8 cellular contexts compared by ENCODE assay signal in the genomic region with DNA sequence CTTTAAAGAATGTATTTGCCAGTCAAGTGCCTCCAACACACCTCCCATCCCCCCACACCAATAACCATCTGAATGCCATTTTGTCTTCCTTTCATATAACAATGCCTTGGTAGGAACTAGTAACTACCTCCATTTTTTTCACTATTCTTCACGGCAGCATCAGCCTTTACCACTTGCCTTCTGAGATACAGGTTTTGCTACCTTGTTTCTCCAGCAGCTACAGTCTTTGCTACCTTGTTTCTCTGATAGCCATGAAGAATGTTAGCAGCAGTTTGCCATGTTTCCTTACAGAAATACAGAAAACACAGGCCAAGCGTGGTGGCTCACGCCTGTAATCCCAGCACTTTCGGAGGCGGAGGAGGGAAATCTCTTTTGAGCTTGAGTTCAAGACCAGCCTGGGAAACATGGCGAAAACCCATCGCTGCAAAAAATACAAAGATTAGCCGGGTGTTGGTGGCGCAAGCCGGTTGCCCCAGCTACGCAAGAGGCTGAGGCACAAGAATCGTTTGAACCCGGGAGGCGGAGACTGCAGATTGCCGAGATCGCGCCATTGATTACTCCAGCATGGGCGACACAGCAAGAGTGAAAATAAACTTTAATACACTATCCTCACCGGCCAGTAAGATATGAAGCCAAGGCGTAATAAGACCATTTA.
A peak's percentile ranks its signal among the peaks of the same experiment; 100 is the strongest.
DNase-seq lines count a peak whose midpoint lies in the region; ATAC-seq and TF ChIP-seq lines count a peak whose summit lies in the region.

No MANE protein-coding gene starts in this region.

- no peaks in the 10 kb centered on the region for H3K9me3 ChIP-seq in SK-N-SH
- H3K9me3 ChIP-seq in colonic mucosa: no peaks in the 10 kb centered on the region
- H3K9me3 ChIP-seq in mucosa of rectum (ENCODE audit: control insufficient read depth in 2 of 2, low read length in 2 of 2): no peaks in the 10 kb centered on the region

- peak overlapping the region; percentile 86 for H3K9ac ChIP-seq in SK-N-SH
- H3K9ac ChIP-seq in colonic mucosa (ENCODE audit: low read depth in 2 of 2, low read length in 2 of 2): peak overlapping the region; percentile 74 to 97
- peak overlapping the region; percentile 77 to 97 for H3K9ac ChIP-seq in mucosa of rectum (ENCODE audit: low read depth in 1 of 2, low read length in 2 of 2)

- intact Hi-C loops in colonic mucosa (cut with DNase I): no loop called here

- H3K27me3 ChIP-seq in SK-N-SH (ENCODE audit: insufficient read depth) (no peaks in the 10 kb centered on the region), colonic mucosa (no peaks in the 10 kb centered on the region), mucosa of rectum (ENCODE audit: control insufficient read depth in 2 of 2, insufficient read depth in 2 of 2, low read length in 2 of 2) (no peaks in the 10 kb centered on the region)

- POLR2A ChIA-PET in SK-N-SH (lab: Yijun Ruan, JAX): interaction anchor here (0.6 to 9.1 kb wide), 38 partner anchors 8 to 1705 kb away, joined by 3 to 247 read pairs (median 6); a partner anchor contains a TSS

- no peaks in the 10 kb centered on the region for H4K20me1 ChIP-seq in SK-N-SH (ENCODE audit: insufficient read depth)

- TF ChIP-seq RAD21 in SK-N-SH (IDR thresholded peaks at IDR 0.05; ENCODE audit: low read length): no peak

- ATAC-seq in HG03280 (IDR thresholded peaks at IDR 0.05; ENCODE audit: unreplicated experiment): peak; percentile 25

- TF ChIP-seq CTCF in SK-N-SH (IDR thresholded peaks at IDR 0.05) (no peak), colonic mucosa (IDR thresholded peaks at IDR 0.05) (no peak)

- H3K27ac ChIP-seq in SK-N-SH (ENCODE audit: low read depth in 2 of 2, low read length in 1 of 2) (peak overlapping the region; percentile 83 to 95), colonic mucosa (peak overlapping the region; percentile 91), mucosa of rectum (ENCODE audit: low read depth in 2 of 2, low read length in 2 of 2) (peak overlapping the region; percentile 97 to 98), urinary bladder (ENCODE audit: low read depth) (no peak overlapping the region)

- no peak for TF ChIP-seq EP300 in SK-N-SH (IDR thresholded peaks at IDR 0.05; ENCODE audit: borderline replicate concordance in 1 of 2, low read depth in 1 of 2, low read length in 1 of 2)

- DNase-seq in activated T-cell treated with anti-CD3 and anti-CD28 coated beads for 48 hours (ENCODE audit: low read depth) (peak; percentile 54), activated T-cell treated with anti-CD3 and anti-CD28 coated beads for 4 hours (no peak), SK-N-SH (no peak), colonic mucosa (peak; percentile 59), germinal center (ENCODE audit: low spot score) (no peak)

- H3K36me3 ChIP-seq in SK-N-SH (replicated peaks in 1 of 2; ENCODE audit: control insufficient read depth in 1 of 2, insufficient read depth in 2 of 2, low read length in 1 of 2): no peaks in the 10 kb centered on the region
- no peaks in the 10 kb centered on the region for H3K36me3 ChIP-seq in colonic mucosa
- no peaks in the 10 kb centered on the region for H3K36me3 ChIP-seq in mucosa of rectum (ENCODE audit: control insufficient read depth in 2 of 2, insufficient read depth in 2 of 2, low read length in 2 of 2)
- no peaks in the 10 kb centered on the region for H3K36me3 ChIP-seq in urinary bladder (ENCODE audit: insufficient read depth)

- peak overlapping the region; percentile 67 for H2AFZ ChIP-seq in SK-N-SH (ENCODE audit: low read depth)

- no peaks in the 10 kb centered on the region for H3K9me2 ChIP-seq in SK-N-SH

- H3K4me3 ChIP-seq in SK-N-SH (ENCODE audit: low read depth in 2 of 2, low read length in 1 of 2) (peak overlapping the region; percentile 68 to 91), colonic mucosa (peak overlapping the region; percentile 53), mucosa of rectum (ENCODE audit: low read length in 2 of 2) (peak overlapping the region; percentile 74 to 97), urinary bladder (ENCODE audit: low read depth, low read length) (peak overlapping the region; percentile 43)

- peaks cover 47% of the 10 kb centered on the region for H3F3A ChIP-seq in SK-N-SH (replicated peaks; ENCODE audit: insufficient read depth)

- 8% methylated on average over 10 of the region's 20 CpGs for WGBS in SK-N-SH (ENCODE audit: low lambda C conversion rate)
- WGBS in urinary bladder: 9% methylated on average over 20 of the region's 20 CpGs

- H3K4me1 ChIP-seq in SK-N-SH (ENCODE audit: control insufficient read depth in 1 of 2, insufficient read depth in 2 of 2, low read depth in 1 of 2, low read length in 1 of 2) (peaks cover 4% of the 10 kb centered on the region in 2 experiments; a peak in 2 of 4 replicates), colonic mucosa (no peaks in the 10 kb centered on the region), mucosa of rectum (ENCODE audit: control insufficient read depth in 2 of 2, insufficient read depth in 2 of 2, low read length in 2 of 2) (peaks cover 12 to 14% of the 10 kb centered on the region in 2 donors), urinary bladder (ENCODE audit: insufficient read depth) (no peaks in the 10 kb centered on the region)

- peak overlapping the region; percentile 100 for H3K4me2 ChIP-seq in SK-N-SH

- CTCF ChIA-PET in SK-N-SH (lab: Yijun Ruan, JAX): interaction anchor here (1.2 to 2.4 kb wide), 4 partner anchors 11 to 30 kb away, joined by 4 to 11 read pairs (median 6); a partner anchor contains a TSS

- H3K79me2 ChIP-seq in SK-N-SH (ENCODE audit: insufficient read depth): no peaks in the 10 kb centered on the region

TF ChIP-seq in SK-N-SH, 30 proteins besides CTCF, POLR2A, EP300 and RAD21:
- no peak for TF ChIP-seq MEF2A (IDR thresholded peaks at IDR 0.05; ENCODE audit: borderline replicate concordance, low read depth)
- no peak; the same call in 1 of the 2 replicates for TF ChIP-seq YY1 (IDR thresholded peaks at IDR 0.05; ENCODE audit: low read depth)
- TF ChIP-seq RXRA (IDR thresholded peaks at IDR 0.05; ENCODE audit: borderline replicate concordance, low read depth): no peak
- no peak for TF ChIP-seq EZH2phosphoT487 (IDR thresholded peaks at IDR 0.05; ENCODE audit: borderline replicate concordance, low read depth)
- TF ChIP-seq, protein P1, sequence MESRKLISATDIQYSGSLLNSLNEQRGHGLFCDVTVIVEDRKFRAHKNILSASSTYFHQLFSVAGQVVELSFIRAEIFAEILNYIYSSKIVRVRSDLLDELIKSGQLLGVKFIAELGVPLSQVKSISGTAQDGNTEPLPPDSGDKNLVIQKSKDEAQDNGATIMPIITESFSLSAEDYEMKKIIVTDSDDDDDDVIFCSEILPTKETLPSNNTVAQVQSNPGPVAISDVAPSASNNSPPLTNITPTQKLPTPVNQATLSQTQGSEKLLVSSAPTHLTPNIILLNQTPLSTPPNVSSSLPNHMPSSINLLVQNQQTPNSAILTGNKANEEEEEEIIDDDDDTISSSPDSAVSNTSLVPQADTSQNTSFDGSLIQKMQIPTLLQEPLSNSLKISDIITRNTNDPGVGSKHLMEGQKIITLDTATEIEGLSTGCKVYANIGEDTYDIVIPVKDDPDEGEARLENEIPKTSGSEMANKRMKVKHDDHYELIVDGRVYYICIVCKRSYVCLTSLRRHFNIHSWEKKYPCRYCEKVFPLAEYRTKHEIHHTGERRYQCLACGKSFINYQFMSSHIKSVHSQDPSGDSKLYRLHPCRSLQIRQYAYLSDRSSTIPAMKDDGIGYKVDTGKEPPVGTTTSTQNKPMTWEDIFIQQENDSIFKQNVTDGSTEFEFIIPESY (IDR thresholded peaks at IDR 0.05; ENCODE audit: borderline replicate concordance, low read depth): no peak; the same call in 1 of the 2 replicates
- no peak for TF ChIP-seq ELF1 (IDR thresholded peaks at IDR 0.05)
- TF ChIP-seq GABPA (IDR thresholded peaks at IDR 0.05; ENCODE audit: low read depth): no peak
- no peak for TF ChIP-seq FOSL2 (IDR thresholded peaks at IDR 0.05; ENCODE audit: borderline replicate concordance, low read depth)
- TF ChIP-seq POLR2AphosphoS5 (IDR thresholded peaks at IDR 0.05; ENCODE audit: low read depth, low read length): no peak; the same call in 1 of the 2 replicates
- TF ChIP-seq GATA2 (CRISPR knock-in tag; IDR thresholded peaks at IDR 0.05): peak; percentile 72
- TF ChIP-seq, protein P2, sequence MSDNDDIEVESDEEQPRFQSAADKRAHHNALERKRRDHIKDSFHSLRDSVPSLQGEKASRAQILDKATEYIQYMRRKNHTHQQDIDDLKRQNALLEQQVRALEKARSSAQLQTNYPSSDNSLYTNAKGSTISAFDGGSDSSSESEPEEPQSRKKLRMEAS (IDR thresholded peaks at IDR 0.05; ENCODE audit: low read depth): peak; percentile 38
- TF ChIP-seq, protein P3, sequence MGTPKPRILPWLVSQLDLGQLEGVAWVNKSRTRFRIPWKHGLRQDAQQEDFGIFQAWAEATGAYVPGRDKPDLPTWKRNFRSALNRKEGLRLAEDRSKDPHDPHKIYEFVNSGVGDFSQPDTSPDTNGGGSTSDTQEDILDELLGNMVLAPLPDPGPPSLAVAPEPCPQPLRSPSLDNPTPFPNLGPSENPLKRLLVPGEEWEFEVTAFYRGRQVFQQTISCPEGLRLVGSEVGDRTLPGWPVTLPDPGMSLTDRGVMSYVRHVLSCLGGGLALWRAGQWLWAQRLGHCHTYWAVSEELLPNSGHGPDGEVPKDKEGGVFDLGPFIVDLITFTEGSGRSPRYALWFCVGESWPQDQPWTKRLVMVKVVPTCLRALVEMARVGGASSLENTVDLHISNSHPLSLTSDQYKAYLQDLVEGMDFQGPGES (IDR thresholded peaks at IDR 0.05; ENCODE audit: low read depth, low read length): no peak; the same call in 1 of the 2 replicates
- TF ChIP-seq FOXM1 (IDR thresholded peaks at IDR 0.05; ENCODE audit: low read depth): no peak
TF ChIP-seq in SK-N-SH: peak in this region for 2.

Comparison
In these comparisons a context has a peak if more than half of its experiments do, and no peak if none do; other contexts are left out.
1. DNase-seq: peak in activated T-cell treated with anti-CD3 and anti-CD28 coated beads for 48 hours (single experiment) and colonic mucosa (single experiment); none in activated T-cell treated with anti-CD3 and anti-CD28 coated beads for 4 hours (single experiment), SK-N-SH (single experiment) and germinal center (single experiment).
2. Peak in every context shown above with its lines, with median percentiles within 50 percentile points of each other: H3K4me3 ChIP-seq and H3K9ac ChIP-seq.